ENCODE assay signal across 8 cellular contexts in the genomic region with DNA sequence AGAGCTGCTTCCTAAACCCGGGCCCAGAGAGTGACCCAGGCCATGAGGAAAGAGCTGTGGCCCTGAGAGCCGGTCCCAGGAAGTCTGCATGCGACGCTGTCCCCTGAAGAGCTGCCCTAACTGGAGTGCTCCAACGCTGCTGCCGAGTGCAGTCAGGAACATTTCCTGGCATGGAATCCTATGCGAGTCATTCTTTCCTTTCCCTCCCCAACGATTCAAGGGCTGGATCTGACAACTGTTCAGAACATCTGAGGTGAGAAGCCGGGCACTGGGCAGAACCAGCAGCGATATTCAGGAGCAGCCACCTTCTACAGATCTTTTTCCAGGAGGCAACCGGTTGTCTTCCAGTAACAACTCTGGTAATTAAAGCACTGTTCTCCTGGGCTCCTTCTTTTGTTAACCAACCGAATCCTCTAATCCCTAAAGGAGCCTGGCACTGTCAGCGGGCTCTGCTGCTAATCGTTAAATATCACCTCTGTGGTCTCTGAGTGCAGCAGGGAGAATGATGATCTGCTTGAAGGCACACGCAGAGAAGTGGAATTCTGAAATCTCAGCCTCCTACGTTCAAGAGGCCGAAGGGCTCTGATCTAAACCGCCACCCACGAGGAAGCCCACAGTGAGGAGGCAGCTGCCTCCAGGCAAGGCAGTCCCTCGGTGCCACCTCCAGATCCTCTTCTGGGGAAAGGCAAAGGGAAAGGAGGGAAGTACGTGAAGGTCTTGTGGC. TPM values are rescaled to one million over a fixed set of nuclear protein-coding genes. Genes with fewer than 3 reads are reported as not detected.
DNase-seq lines count a peak whose midpoint lies in the region; ATAC-seq, FAIRE-seq and TF ChIP-seq lines count a peak whose summit lies in the region.

No MANE protein-coding gene starts in this region.

- no peaks in the 10 kb centered on the region for H3K36me3 ChIP-seq in brain microvascular endothelial cell (replicated peaks)
- peaks cover 0 to 9% of the 10 kb centered on the region in 2 donors for H3K36me3 ChIP-seq in kidney (ENCODE audit: control insufficient read depth in 1 of 2, insufficient read depth in 2 of 2, low read length in 2 of 2)

- CTCF ChIA-PET in activated CD4-positive, alpha-beta T cell treated with anti-CD3 and anti-CD28 coated beads for 36 hours (lab: Charles Lee): interaction anchor here (1.3 to 4.2 kb wide), 4 partner anchors 8 to 352 kb away, joined by 3 to 19 read pairs (median 6); no protein-coding TSS in a partner anchor
- CTCF ChIA-PET in activated CD4-positive, alpha-beta T cell treated with anti-CD3 and anti-CD28 coated beads, Interleukin-2, amount 10 ng/mL, durations not matched to agents 7 days and 5 days (lab: Charles Lee): interaction anchor here (0.6 kb wide), 1 partner anchor 15 kb away, joined by 3 read pairs; no protein-coding TSS in a partner anchor

- TF ChIP-seq CTCF in brain microvascular endothelial cell (IDR thresholded peaks at IDR 0.05; ENCODE audit: low read depth, low read length, missing control alignments): no peak
- no peak for TF ChIP-seq CTCF in kidney (IDR thresholded peaks at IDR 0.05; ENCODE audit: borderline replicate concordance, extremely low read depth, insufficient read depth)

- H3K4me3 Mint-ChIP-seq in activated CD4-positive, alpha-beta T cell treated with anti-CD3 and anti-CD28 coated beads for 36 hours: no peak overlapping the region
- H3K4me3 Mint-ChIP-seq in activated CD4-positive, alpha-beta T cell treated with anti-CD3 and anti-CD28 coated beads, Interleukin-2, amount 10 ng/mL, durations not matched to agents 7 days and 5 days: no peak overlapping the region

- H3K4me3 ChIP-seq in brain microvascular endothelial cell (ENCODE audit: low read depth, low read length) (no peak overlapping the region), kidney (ENCODE audit: low read length in 2 of 2) (peak overlapping the region; percentile 19 to 42), skin epidermis (no peak overlapping the region)

- peak overlapping the region; percentile 45 for H3K27ac Mint-ChIP-seq in activated CD4-positive, alpha-beta T cell treated with anti-CD3 and anti-CD28 coated beads for 36 hours
- H3K27ac Mint-ChIP-seq in activated CD4-positive, alpha-beta T cell treated with anti-CD3 and anti-CD28 coated beads, Interleukin-2, amount 10 ng/mL, durations not matched to agents 7 days and 5 days: no peak overlapping the region

- DNase-seq in activated CD4-positive, alpha-beta T cell treated with anti-CD3 and anti-CD28 coated beads for 36 hours: no peak
- DNase-seq in activated CD4-positive, alpha-beta T cell treated with anti-CD3 and anti-CD28 coated beads, Interleukin-2, amount 10 ng/mL, durations not matched to agents 7 days and 5 days: no peak
- DNase-seq in brain microvascular endothelial cell (peak; percentile 63), kidney (peak; percentile 87), KBM-7 (no peak), HPDE6-E6E7 (ENCODE audit: extremely low spot score) (no peak)

- in situ Hi-C loops in brain microvascular endothelial cell (cut with HindIII; ENCODE audit: low pct_ligation_motif_present, low sequenced_read_pairs): no loop called here
- in situ Hi-C loops in KBM-7 (cut with MboI; ENCODE audit: low pct_unique_long_range_greater_than_20kb, low sequenced_read_pairs): no loop called here

- H3K4me1 Mint-ChIP-seq in activated CD4-positive, alpha-beta T cell treated with anti-CD3 and anti-CD28 coated beads for 36 hours: peaks cover 65% of the 10 kb centered on the region
- H3K4me1 Mint-ChIP-seq in activated CD4-positive, alpha-beta T cell treated with anti-CD3 and anti-CD28 coated beads, Interleukin-2, amount 10 ng/mL, durations not matched to agents 7 days and 5 days: peaks cover 45% of the 10 kb centered on the region

- peak overlapping the region; percentile 37 to 70 for H3K9ac ChIP-seq in kidney (ENCODE audit: low read length in 2 of 2)

- POLR2A ChIA-PET in activated CD4-positive, alpha-beta T cell treated with anti-CD3 and anti-CD28 coated beads for 36 hours (lab: Charles Lee): interaction anchor here (0.6 kb wide), 1 partner anchor 8 kb away, joined by 3 read pairs; no protein-coding TSS in a partner anchor
- POLR2A ChIA-PET in activated CD4-positive, alpha-beta T cell treated with anti-CD3 and anti-CD28 coated beads, Interleukin-2, amount 10 ng/mL, durations not matched to agents 7 days and 5 days (lab: Charles Lee): no interaction called here

- intact Hi-C loops in activated CD4-positive, alpha-beta T cell treated with anti-CD3 and anti-CD28 coated beads for 36 hours (cut with DNase I, micrococcal nuclease): no loop called here
- intact Hi-C loops in kidney (cut with DNase I): no loop called here

- H3K36me3 Mint-ChIP-seq in activated CD4-positive, alpha-beta T cell treated with anti-CD3 and anti-CD28 coated beads for 36 hours (ENCODE audit: low read depth): peaks cover 21% of the 10 kb centered on the region
- H3K36me3 Mint-ChIP-seq in activated CD4-positive, alpha-beta T cell treated with anti-CD3 and anti-CD28 coated beads, Interleukin-2, amount 10 ng/mL, durations not matched to agents 7 days and 5 days (ENCODE audit: low read depth): peaks cover 24% of the 10 kb centered on the region

- H3K27ac ChIP-seq in brain microvascular endothelial cell (peak overlapping the region; percentile 77), kidney (ENCODE audit: low read depth in 2 of 2, low read length in 2 of 2) (peak overlapping the region; percentile 73 to 82), skin epidermis (peak overlapping the region in 16 of 21 experiments; percentile 20 to 83 (median 64))

- H3K9me3 Mint-ChIP-seq in activated CD4-positive, alpha-beta T cell treated with anti-CD3 and anti-CD28 coated beads for 36 hours (ENCODE audit: low read depth): no peaks in the 10 kb centered on the region
- no peaks in the 10 kb centered on the region for H3K9me3 Mint-ChIP-seq in activated CD4-positive, alpha-beta T cell treated with anti-CD3 and anti-CD28 coated beads, Interleukin-2, amount 10 ng/mL, durations not matched to agents 7 days and 5 days

- H3K4me1 ChIP-seq in kidney (ENCODE audit: control insufficient read depth in 1 of 2, insufficient read depth in 1 of 2, low read depth in 1 of 2, low read length in 2 of 2): peaks cover 55 to 62% of the 10 kb centered on the region in 2 donors

- FAIRE-seq in kidney (lab: Jason Lieb, UNC): no peak

- no peak for ATAC-seq in activated CD4-positive, alpha-beta T cell treated with anti-CD3 and anti-CD28 coated beads for 36 hours
- no peak for ATAC-seq in HG03175 (IDR thresholded peaks at IDR 0.05; ENCODE audit: unreplicated experiment)

- no peaks in the 10 kb centered on the region for H3K27me3 Mint-ChIP-seq in activated CD4-positive, alpha-beta T cell treated with anti-CD3 and anti-CD28 coated beads for 36 hours
- no peaks in the 10 kb centered on the region for H3K27me3 Mint-ChIP-seq in activated CD4-positive, alpha-beta T cell treated with anti-CD3 and anti-CD28 coated beads, Interleukin-2, amount 10 ng/mL, durations not matched to agents 7 days and 5 days

- H3K9me3 ChIP-seq in kidney (ENCODE audit: control insufficient read depth in 1 of 2, low read length in 2 of 2): no peaks in the 10 kb centered on the region

- H3K27me3 ChIP-seq in brain microvascular endothelial cell (replicated peaks): no peaks in the 10 kb centered on the region

RNA-seq across cellular contexts. Expression of a gene that starts 55.8 kb away (rescaled TPM):
- under 1 TPM; 0.48 to 0.49 TPM for total RNA-seq in activated CD4-positive, alpha-beta T cell treated with anti-CD3 and anti-CD28 coated beads for 36 hours
- under 1 TPM; 0.32 to 0.44 TPM for total RNA-seq in activated CD4-positive, alpha-beta T cell treated with anti-CD3 and anti-CD28 coated beads, Interleukin-2, amount 10 ng/mL, durations not matched to agents 7 days and 5 days
- total RNA-seq in kidney: 1.8 TPM
- polyA plus RNA-seq in kidney (ENCODE audit: insufficient read depth, low read depth, low replicate concordance): 9.2 TPM

Comparison
In these comparisons a context has a peak if more than half of its experiments do, and no peak if none do; other contexts are left out.
1. DNase-seq: peak in brain microvascular endothelial cell (single experiment) and kidney (single experiment); none in activated CD4-positive, alpha-beta T cell treated with anti-CD3 and anti-CD28 coated beads for 36 hours (single experiment), activated CD4-positive, alpha-beta T cell treated with anti-CD3 and anti-CD28 coated beads, Interleukin-2, amount 10 ng/mL, durations not matched to agents 7 days and 5 days (single experiment), KBM-7 (single experiment) and HPDE6-E6E7 (single experiment).
2. H3K4me3 ChIP-seq: peak in kidney (2 of 2); none in brain microvascular endothelial cell (single experiment) and skin epidermis (0 of 7).
3. Peak in every context shown above with its lines, with median percentiles within 50 percentile points of each other: H3K27ac ChIP-seq.